22 cellular contexts compared by ENCODE assay signal in genomic region chr1:205842177-205842576, GRCh38. TPM values are rescaled to one million over a fixed set of nuclear protein-coding genes. Genes with fewer than 3 reads are reported as not detected.
DNase-seq lines count a peak whose midpoint lies in the region; ATAC-seq and TF ChIP-seq lines count a peak whose summit lies in the region.
"Had no signal": no experiment of that assay in that cellular context is flagged by ENCODE, and none has a peak within 500 bp of the region (broad histone marks: within the 10 kb centered on the region; RNA-seq: fewer than 3 reads in every experiment).

No MANE protein-coding gene starts in this region.

- TF ChIP-seq POLR2A in body of pancreas (IDR thresholded peaks at IDR 0.05) (no peak), suprapubic skin (IDR thresholded peaks at IDR 0.05) (no peak)

- TF ChIP-seq CTCF in SK-N-SH (IDR thresholded peaks at IDR 0.05) (no peak), body of pancreas (IDR thresholded peaks at IDR 0.05) (no peak), left ventricle myocardium inferior (IDR thresholded peaks at IDR 0.05; ENCODE audit: borderline replicate concordance) (no peak), suprapubic skin (IDR thresholded peaks at IDR 0.05) (no peak), PC-3 (conservative IDR thresholded peaks at IDR 0.05; ENCODE audit: low read depth, low read length) (no peak)

- H2AFZ ChIP-seq in SK-N-SH (ENCODE audit: low read depth) (no peak overlapping the region), PC-3 (ENCODE audit: low read length) (no peak overlapping the region)

- H3K36me3 Mint-ChIP-seq in stimulated activated effector memory CD8-positive, alpha-beta T cell treated with anti-CD3 and anti-CD28 coated beads, Interleukin-12 subunit alpha, Interleukin-12 subunit beta, amount 100 ng/mL, for 72 hours: no peaks in the 10 kb centered on the region

- TF ChIP-seq RAD21 in SK-N-SH (IDR thresholded peaks at IDR 0.05; ENCODE audit: low read length): no peak

- peaks cover 0 to 12% of the 10 kb centered on the region in 2 experiments; a peak in 1 of 4 replicates for H3K4me1 ChIP-seq in SK-N-SH (ENCODE audit: control insufficient read depth in 1 of 2, insufficient read depth in 2 of 2, low read depth in 1 of 2, low read length in 1 of 2)
- H3K4me1 ChIP-seq in body of pancreas: peaks cover 46% of the 10 kb centered on the region
- H3K4me1 ChIP-seq in left ventricle myocardium inferior: peaks cover 35% of the 10 kb centered on the region
- H3K4me1 ChIP-seq in suprapubic skin: no peaks in the 10 kb centered on the region
- 0 out of 2 replicates have a peak, but pooled peaks cover 6% of the 10 kb centered on the region for H3K4me1 ChIP-seq in PC-3 (ENCODE audit: insufficient read depth, low read length)

- DNase-seq in SK-N-SH (peak; percentile 53), body of pancreas (no peak), left ventricle myocardium inferior (no peak), suprapubic skin (ENCODE audit: low spot score in 2 of 2) (no peak), PC-3 (no peak)
- no peak for DNase-seq in stimulated activated effector memory CD8-positive, alpha-beta T cell treated with anti-CD3 and anti-CD28 coated beads, Interleukin-12 subunit alpha, Interleukin-12 subunit beta, amount 100 ng/mL, for 72 hours (ENCODE audit: low spot score in 2 of 2)
- no peak for DNase-seq in activated CD4-positive, CD25-positive, alpha-beta regulatory T cell (lab: John Stamatoyannopoulos, UW)
- DNase-seq: AML-193; Calu3; CD8-positive, alpha-beta memory T cell; EL; GF-D8; IMR-90; MV-4-11; NCI-H1694 treated with DMSO at 0.1 percent for 48 hours; NCI-H2081 treated with DMSO at 0.1 percent for 48 hours; NCI-H510A; SHP77 had no signal

- H3K4me2 ChIP-seq in SK-N-SH (no peak overlapping the region), PC-3 (ENCODE audit: low read length) (no peak overlapping the region)

- H3K4me3 Mint-ChIP-seq in stimulated activated effector memory CD8-positive, alpha-beta T cell treated with anti-CD3 and anti-CD28 coated beads, Interleukin-12 subunit alpha, Interleukin-12 subunit beta, amount 100 ng/mL, for 72 hours: no peak overlapping the region
- H3K4me3 Mint-ChIP-seq: CD8-positive, alpha-beta memory T cell had no signal

- H3K4me3 ChIP-seq in SK-N-SH (ENCODE audit: low read depth in 2 of 2, low read length in 1 of 2) (no peak overlapping the region), body of pancreas (no peak overlapping the region), left ventricle myocardium inferior (no peak overlapping the region), suprapubic skin (no peak overlapping the region), PC-3 (ENCODE audit: low read length) (no peak overlapping the region)

- H3K27me3 ChIP-seq in SK-N-SH (ENCODE audit: insufficient read depth) (no peaks in the 10 kb centered on the region), body of pancreas (no peaks in the 10 kb centered on the region), left ventricle myocardium inferior (ENCODE audit: low read depth) (no peaks in the 10 kb centered on the region), suprapubic skin (no peaks in the 10 kb centered on the region), PC-3 (ENCODE audit: low read length) (peaks cover 3% of the 10 kb centered on the region; the same call in 1 of the 2 replicates)

- H3K36me3 ChIP-seq in SK-N-SH (replicated peaks in 1 of 2; ENCODE audit: control insufficient read depth in 1 of 2, insufficient read depth in 2 of 2, low read length in 1 of 2): no peaks in the 10 kb centered on the region
- H3K36me3 ChIP-seq in body of pancreas (replicated peaks in 1 of 2; ENCODE audit: insufficient read depth in 1 of 2, low read depth in 2 of 2): no peaks in the 10 kb centered on the region
- no peaks in the 10 kb centered on the region for H3K36me3 ChIP-seq in left ventricle myocardium inferior
- no peaks in the 10 kb centered on the region for H3K36me3 ChIP-seq in suprapubic skin
- no peaks in the 10 kb centered on the region for H3K36me3 ChIP-seq in PC-3 (ENCODE audit: low read depth, low read length)

- H3K9ac ChIP-seq in SK-N-SH: no peak overlapping the region
- H3K9ac ChIP-seq in PC-3 (ENCODE audit: low read length): no peak overlapping the region

- H3K79me2 ChIP-seq in SK-N-SH (ENCODE audit: insufficient read depth) (no peaks in the 10 kb centered on the region), PC-3 (ENCODE audit: low read length) (no peaks in the 10 kb centered on the region)

- WGBS in SK-N-SH (ENCODE audit: low lambda C conversion rate): 64% methylated on average over 1 of the region's 1 CpG
- whole genome bisulfite sequencing in body of pancreas, 2 donors: 64% methylated on average over 1 of the region's 1 CpG
- WGBS in suprapubic skin: 83% methylated on average over 1 of the region's 1 CpG

- ATAC-seq in SK-N-SH treated with all-trans-retinoic acid at 6 μM for 48 hours (no peak), body of pancreas (no peak), PC-3 (no peak)
- no peak for ATAC-seq in stimulated activated effector memory CD8-positive, alpha-beta T cell treated with anti-CD3 and anti-CD28 coated beads, Interleukin-12 subunit alpha, Interleukin-12 subunit beta, amount 100 ng/mL, for 72 hours

- CTCF ChIA-PET in SK-N-SH (lab: Yijun Ruan, JAX): interaction anchor here (1.7 to 3.8 kb wide), 2 partner anchors 50 to 135 kb away, joined by 4 to 14 read pairs; no protein-coding TSS in a partner anchor
- CTCF ChIA-PET in PC-3 (lab: Charles Lee): no interaction called here

- peak overlapping the region; percentile 24 for H3K27ac Mint-ChIP-seq in stimulated activated effector memory CD8-positive, alpha-beta T cell treated with anti-CD3 and anti-CD28 coated beads, Interleukin-12 subunit alpha, Interleukin-12 subunit beta, amount 100 ng/mL, for 72 hours

- POLR2A ChIA-PET in SK-N-SH (lab: Yijun Ruan, JAX) (no interaction called here), PC-3 (lab: Charles Lee; ENCODE audit: unreplicated experiment) (no interaction called here)

- no peaks in the 10 kb centered on the region for H4K20me1 ChIP-seq in SK-N-SH (ENCODE audit: insufficient read depth)
- H4K20me1 ChIP-seq in PC-3 (ENCODE audit: low read length): no peaks in the 10 kb centered on the region

- no TSS peak for BruUV-seq in PC-3 (replicated peaks; lab: Mats Ljungman, UMichigan)

- intact Hi-C loops in body of pancreas (cut with DNase I): loop anchor here (5.0 kb wide), 1 partner anchor 35 kb away; no protein-coding TSS in a partner anchor
- intact Hi-C loops in left ventricle myocardium inferior (cut with micrococcal nuclease): no loop called here
- intact Hi-C loops in PC-3 (cut with micrococcal nuclease): no loop called here

- no peaks in the 10 kb centered on the region for H3K9me3 Mint-ChIP-seq in stimulated activated effector memory CD8-positive, alpha-beta T cell treated with anti-CD3 and anti-CD28 coated beads, Interleukin-12 subunit alpha, Interleukin-12 subunit beta, amount 100 ng/mL, for 72 hours
- H3K9me3 Mint-ChIP-seq: CD8-positive, alpha-beta memory T cell had no signal

- H3K9me3 ChIP-seq in SK-N-SH (no peaks in the 10 kb centered on the region), body of pancreas (no peaks in the 10 kb centered on the region), left ventricle myocardium inferior (replicated peaks) (no peaks in the 10 kb centered on the region), suprapubic skin (no peaks in the 10 kb centered on the region), PC-3 (ENCODE audit: low read length) (no peaks in the 10 kb centered on the region)

- H3F3A ChIP-seq in SK-N-SH (replicated peaks; ENCODE audit: insufficient read depth): no peaks in the 10 kb centered on the region
- no peaks in the 10 kb centered on the region for H3F3A ChIP-seq in PC-3 (ENCODE audit: low read length, unreplicated experiment)

- H3K9me2 ChIP-seq in SK-N-SH: no peaks in the 10 kb centered on the region
- H3K9me2 ChIP-seq in PC-3 (replicated peaks; ENCODE audit: low read length): no peaks in the 10 kb centered on the region

- H3K27ac ChIP-seq in SK-N-SH (ENCODE audit: low read depth in 2 of 2, low read length in 1 of 2): peak overlapping the region in 1 of 2 experiments; percentile 51; a peak in 2 of 4 replicates
- peak overlapping the region in 3 of 4 donors; percentile 21 to 63 (median 50) for H3K27ac ChIP-seq in body of pancreas
- peak overlapping the region; percentile 54 for H3K27ac ChIP-seq in left ventricle myocardium inferior (replicated peaks)
- no peak overlapping the region for H3K27ac ChIP-seq in suprapubic skin
- no peak overlapping the region for H3K27ac ChIP-seq in PC-3 (ENCODE audit: low read length)

- TF ChIP-seq EP300 in SK-N-SH (IDR thresholded peaks at IDR 0.05; ENCODE audit: borderline replicate concordance in 1 of 2, low read depth in 1 of 2, low read length in 1 of 2) (no peak), suprapubic skin (IDR thresholded peaks at IDR 0.05) (no peak)

- H3K4me1 Mint-ChIP-seq in stimulated activated effector memory CD8-positive, alpha-beta T cell treated with anti-CD3 and anti-CD28 coated beads, Interleukin-12 subunit alpha, Interleukin-12 subunit beta, amount 100 ng/mL, for 72 hours: no peaks in the 10 kb centered on the region
- H3K4me1 Mint-ChIP-seq: CD8-positive, alpha-beta memory T cell had no signal

TF ChIP-seq in SK-N-SH, 30 proteins besides CTCF, POLR2A, EP300 and RAD21 (continues in another document):
- TF ChIP-seq YY1 (IDR thresholded peaks at IDR 0.05; ENCODE audit: low read depth) (no peak), ELF1 (IDR thresholded peaks at IDR 0.05) (no peak)

TF ChIP-seq in SK-N-SH treated with all-trans-retinoic acid at 6 μM for 48 hours, 23 proteins besides CTCF, POLR2A, EP300 and RAD21 (continues in another document):
- TF ChIP-seq BACH2 (CRISPR knock-in tag; IDR thresholded peaks at IDR 0.05; ENCODE audit: borderline replicate concordance): no peak
- TF ChIP-seq ISL1 (CRISPR knock-in tag; IDR thresholded peaks at IDR 0.05): no peak

RNA-seq across cellular contexts. Expression of gene PM20D1, which starts 7.8 kb away (rescaled TPM):
- not detected in 2 replicates for polyA plus RNA-seq in SK-N-SH (2012; rRNA removed)
- polyA plus RNA-seq in SK-N-SH (2012; cell fraction: cytosol; rRNA removed): 0.03 TPM in 2 replicates
- 0.08 TPM in 1 of 2 replicates, not detected in the other for polyA plus RNA-seq in SK-N-SH (2012; cell fraction: nucleus; rRNA removed)
- total RNA-seq in body of pancreas: 100 to 1,000 TPM in 1 of 2 donors, 10 to 100 TPM in 1; 13.0 to 103 TPM
- 1.7 TPM for total RNA-seq in left ventricle myocardium inferior
- 10 to 100 TPM; 33.0 to 77.4 (median 57.8) TPM for total RNA-seq in suprapubic skin
- not detected in 2 replicates for total RNA-seq in PC-3 (2014; rRNA removed)
- total RNA-seq: A172, IMR-90, OCI-LY7 had no signal
- polyA plus RNA-seq: AG04450, IMR-90 had no signal

RNA-seq across cellular contexts. Expression of gene SLC41A1, which starts 29.2 kb away (rescaled TPM):
- polyA plus RNA-seq in SK-N-SH (2012; rRNA removed): 18.3 and 25.1 TPM in 2 replicates
- 16.6 and 18.3 TPM in 2 replicates for polyA plus RNA-seq in SK-N-SH (2012; cell fraction: cytosol; rRNA removed)
- 17.8 and 28.3 TPM in 2 replicates for polyA plus RNA-seq in SK-N-SH (2012; cell fraction: nucleus; rRNA removed)
- 10 to 100 TPM; 36.9 to 41.8 TPM for total RNA-seq in body of pancreas
- 486 TPM for total RNA-seq in left ventricle myocardium inferior
- total RNA-seq in suprapubic skin: 10 to 100 TPM; 14.6 to 20.8 (median 16.7) TPM
- 17.2 and 22.8 TPM in 2 replicates for total RNA-seq in PC-3 (2014; rRNA removed)

Comparison
In these comparisons a context has a peak if more than half of its experiments do, and no peak if none do; other contexts are left out.
1. H3K27ac ChIP-seq: peak in body of pancreas (3 of 4) and left ventricle myocardium inferior (single experiment); none in suprapubic skin (single experiment) and PC-3 (single experiment).
2. RNA of gene SLC41A1, which starts 29.2 kb away (total RNA-seq): 486 TPM in left ventricle myocardium inferior (single experiment); 36.9 to 41.8 TPM in body of pancreas, 14.6 to 20.8 TPM in suprapubic skin and 17.2 to 22.8 TPM in PC-3; every median in the first group is over 10 times any median in the second.